7 cellular contexts compared by ENCODE assay signal in the genomic region with DNA sequence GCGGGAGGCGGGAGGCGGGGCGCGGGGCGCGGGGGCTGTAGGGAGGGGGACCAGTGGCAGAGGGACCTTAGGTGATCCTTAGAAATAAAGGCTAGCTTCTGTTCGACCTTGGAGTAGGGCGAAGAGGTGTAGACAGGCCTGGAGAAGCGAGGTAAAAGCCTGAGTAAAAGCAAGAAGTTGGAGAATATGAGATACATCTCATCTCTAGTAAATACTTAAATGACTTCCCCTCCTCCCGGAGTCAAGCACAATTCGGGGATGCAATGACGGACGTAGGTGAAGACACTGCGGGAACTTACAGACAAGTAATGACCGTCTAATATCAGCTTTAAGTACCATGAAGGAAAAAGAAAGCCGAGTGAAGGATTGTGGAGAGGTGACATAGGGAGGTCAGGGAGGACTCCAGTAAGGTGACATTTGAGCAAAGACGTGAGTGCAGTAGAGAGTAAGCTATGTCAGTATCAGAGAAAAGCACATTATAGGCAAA. TPM values are rescaled to one million over a fixed set of nuclear protein-coding genes. Genes with fewer than 3 reads are reported as not detected.
DNase-seq lines count a peak whose midpoint lies in the region; ATAC-seq and TF ChIP-seq lines count a peak whose summit lies in the region.

No MANE protein-coding gene starts in this region.

- peaks cover 30% of the 10 kb centered on the region for H4K20me1 ChIP-seq in Loucy (ENCODE audit: insufficient read depth, low read length, poor library complexity, severe bottlenecking)

- CTCF ChIA-PET in MCF 10A (lab: Yijun Ruan, JAX): interaction anchor here (0.6 to 1.7 kb wide), 5 partner anchors 8 to 381 kb away, joined by 3 to 5 read pairs (median 5); no protein-coding TSS in a partner anchor

- BruUV-seq in MCF 10A (replicated peaks; lab: Mats Ljungman, UMichigan): TSS peak; percentile 39

- H3K4me1 ChIP-seq in Loucy (ENCODE audit: insufficient read depth, low read length, poor library complexity, severe bottlenecking) (peaks cover 59% of the 10 kb centered on the region), muscle layer of colon (ENCODE audit: insufficient read depth, low read length) (peaks cover 27% of the 10 kb centered on the region)

- peaks cover 65% of the 10 kb centered on the region for H3K79me2 ChIP-seq in Loucy (ENCODE audit: insufficient read depth, low read length)

- peak overlapping the region; percentile 99 for H3K27ac Mint-ChIP-seq in MCF 10A (ENCODE audit: low read depth, unreplicated experiment)

- no peaks in the 10 kb centered on the region for H3K27me3 Mint-ChIP-seq in MCF 10A (ENCODE audit: insufficient read depth, unreplicated experiment)

- POLR2A ChIA-PET in MCF 10A (lab: Yijun Ruan, JAX): interaction anchor here (1.2 to 3.5 kb wide), 9 partner anchors 8 to 651 kb away, joined by 3 to 45 read pairs (median 4); no protein-coding TSS in a partner anchor

- H3K36me3 Mint-ChIP-seq in MCF 10A (ENCODE audit: insufficient read depth, unreplicated experiment): peaks cover under 1% of the 10 kb centered on the region

- H3K27me3 ChIP-seq in Loucy (ENCODE audit: insufficient read depth, low read length, poor library complexity, severe bottlenecking): no peaks in the 10 kb centered on the region
- H3K27me3 ChIP-seq in muscle layer of colon (ENCODE audit: control insufficient read depth in 1 of 2, insufficient read depth in 2 of 2, low read length in 2 of 2): no peaks in the 10 kb centered on the region

- intact Hi-C loops in MCF 10A (cut with micrococcal nuclease): loop anchor here (5.0 to 10.0 kb wide), 3 partner anchors 70 to 697 kb away; no protein-coding TSS in a partner anchor

- H3K36me3 ChIP-seq in Loucy (ENCODE audit: insufficient read depth, low read length) (no peaks in the 10 kb centered on the region), muscle layer of colon (ENCODE audit: insufficient read depth, low read length) (no peaks in the 10 kb centered on the region)

- H3K4me3 ChIP-seq in GM12875 (ENCODE audit: low read depth, low read length) (peak overlapping the region; percentile 68), Loucy (ENCODE audit: low read length, poor library complexity, severe bottlenecking) (peak overlapping the region; percentile 87), muscle layer of colon (ENCODE audit: low read depth in 1 of 2, low read length in 2 of 2) (peak overlapping the region; percentile 66 to 73)

- no peaks in the 10 kb centered on the region for H3K9me2 ChIP-seq in Loucy (replicated peaks; ENCODE audit: low read depth, low read length)

- peak overlapping the region; percentile 81 for H3K4me2 ChIP-seq in Loucy (ENCODE audit: low read depth, low read length, poor library complexity, severe bottlenecking)

- no peaks in the 10 kb centered on the region for H3F3A ChIP-seq in Loucy (ENCODE audit: low read depth)

- peaks cover under 1% of the 10 kb centered on the region for H3K9me3 Mint-ChIP-seq in MCF 10A (ENCODE audit: unreplicated experiment)

- H3K4me3 Mint-ChIP-seq in MCF 10A (ENCODE audit: unreplicated experiment): peak overlapping the region; percentile 82

- no peak for TF ChIP-seq CTCF in GM12875 (IDR thresholded peaks at IDR 0.05; ENCODE audit: borderline replicate concordance, insufficient read depth, low read depth, low read length)
- no peak for TF ChIP-seq CTCF in Loucy (conservative IDR thresholded peaks at IDR 0.05; ENCODE audit: low read length)
- no peak for TF ChIP-seq CTCF in MCF 10A (IDR thresholded peaks at IDR 0.05; ENCODE audit: unreplicated experiment)

- H3K27ac ChIP-seq in muscle layer of colon (ENCODE audit: low read depth, low read length): no peak overlapping the region

- peaks cover 30% of the 10 kb centered on the region for H3K4me1 Mint-ChIP-seq in MCF 10A (ENCODE audit: insufficient read depth, unreplicated experiment)

- peak overlapping the region; percentile 75 for H2AFZ ChIP-seq in Loucy (ENCODE audit: low read length)

- peak; percentile 7 for ATAC-seq in GM21515 (IDR thresholded peaks at IDR 0.05; ENCODE audit: unreplicated experiment)

- H3K9me3 ChIP-seq in Loucy (ENCODE audit: insufficient read depth, low read depth, low read length) (no peaks in the 10 kb centered on the region), muscle layer of colon (ENCODE audit: low read length) (no peaks in the 10 kb centered on the region)

- DNase-seq in MCF 10A (ENCODE audit: unreplicated experiment): no peak
- DNase-seq in SIG-M5 (lab: John Stamatoyannopoulos, UW): no peak
- no peak for DNase-seq in MV-4-11 (lab: John Stamatoyannopoulos, UW)

- H3K9ac ChIP-seq in Loucy (ENCODE audit: low read depth, low read length, poor library complexity, severe bottlenecking): peak overlapping the region; percentile 90
- peak overlapping the region; percentile 37 for H3K9ac ChIP-seq in muscle layer of colon (ENCODE audit: low read length)

RNA-seq across cellular contexts. Expression of a gene that starts 0.5 kb away (rescaled TPM):
- total RNA-seq in MCF 10A (2022): 13.7 and 23.1 TPM in 2 replicates
